In genomic region chr1:241639653-241640148, GRCh38 we compare ENCODE assay signal across 8 cellular contexts. TPM values are rescaled to one million over a fixed set of nuclear protein-coding genes. Genes with fewer than 3 reads are reported as not detected.
DNase-seq lines count a peak whose midpoint lies in the region; ATAC-seq and TF ChIP-seq lines count a peak whose summit lies in the region.

No MANE protein-coding gene starts in this region.

- peaks cover 26% of the 10 kb centered on the region for H3K36me3 Mint-ChIP-seq in activated CD8-positive, alpha-beta memory T cell treated with anti-CD3 and anti-CD28 coated beads, Interleukin-2, amount 10 ng/mL, durations not matched to agents 7 days and 5 days

- DNase-seq in NK-92 treated with Interleukin-12 subunit alpha and Interleukin-12 subunit beta, amount 100 ng/mL, for 24 hours (lab: John Stamatoyannopoulos, UW), result peak; percentile 51
- DNase-seq in NK-92 (lab: John Stamatoyannopoulos, UW; ENCODE audit: unreplicated experiment) (no peak), NB4 (ENCODE audit: low read depth) (peak; percentile 66), foreskin keratinocyte (peak in 1 of 2 donors; percentile 30), posterior vena cava (ENCODE audit: low spot score) (peak; percentile 83), GM19240 (ENCODE audit: insufficient read length, low spot score) (no peak)
- DNase-seq in activated CD8-positive, alpha-beta memory T cell treated with anti-CD3 and anti-CD28 coated beads, Interleukin-2, amount 10 ng/mL, durations not matched to agents 7 days and 5 days, result peak; percentile 65

- H3K4me1 ChIP-seq in foreskin keratinocyte, result peaks cover 22% of the 10 kb centered on the region

- H3K27me3 ChIP-seq in foreskin keratinocyte, result no peaks in the 10 kb centered on the region

- peak overlapping the region; percentile 84 for H3K27ac ChIP-seq in foreskin keratinocyte

- peaks cover 5% of the 10 kb centered on the region for H3K9me3 Mint-ChIP-seq in activated CD8-positive, alpha-beta memory T cell treated with anti-CD3 and anti-CD28 coated beads, Interleukin-2, amount 10 ng/mL, durations not matched to agents 7 days and 5 days (ENCODE audit: low read depth)

- H3K27ac Mint-ChIP-seq in activated CD8-positive, alpha-beta memory T cell treated with anti-CD3 and anti-CD28 coated beads, Interleukin-2, amount 10 ng/mL, durations not matched to agents 7 days and 5 days, result peak overlapping the region; percentile 85

- TF ChIP-seq POLR2A in NB4 (IDR thresholded peaks at IDR 0.05; ENCODE audit: extremely low read depth, insufficient read length), result no peak

- intact Hi-C loops in posterior vena cava (cut with DNase I), result no loop called here

- H3K4me1 Mint-ChIP-seq in activated CD8-positive, alpha-beta memory T cell treated with anti-CD3 and anti-CD28 coated beads, Interleukin-2, amount 10 ng/mL, durations not matched to agents 7 days and 5 days, result peaks cover 38% of the 10 kb centered on the region

- CTCF ChIA-PET in activated CD8-positive, alpha-beta memory T cell treated with anti-CD3 and anti-CD28 coated beads, Interleukin-2, amount 10 ng/mL, durations not matched to agents 7 days and 5 days (lab: Charles Lee), result interaction anchor here (0.7 kb wide), 1 partner anchor 12 kb away, joined by 3 read pairs; no protein-coding TSS in a partner anchor

- peak overlapping the region; percentile 95 for H3K4me3 ChIP-seq in NB4 (ENCODE audit: low read depth, low read length)

- ATAC-seq in HG02610 (IDR thresholded peaks at IDR 0.05; ENCODE audit: unreplicated experiment), result peak; percentile 38
- peak; percentile 35 for ATAC-seq in activated CD8-positive, alpha-beta memory T cell treated with anti-CD3 and anti-CD28 coated beads, Interleukin-2, amount 10 ng/mL, durations not matched to agents 7 days and 5 days
- peak; percentile 69 for ATAC-seq in foreskin keratinocyte

- peaks cover under 1% of the 10 kb centered on the region for H3K27me3 Mint-ChIP-seq in activated CD8-positive, alpha-beta memory T cell treated with anti-CD3 and anti-CD28 coated beads, Interleukin-2, amount 10 ng/mL, durations not matched to agents 7 days and 5 days

- H3K4me3 Mint-ChIP-seq in activated CD8-positive, alpha-beta memory T cell treated with anti-CD3 and anti-CD28 coated beads, Interleukin-2, amount 10 ng/mL, durations not matched to agents 7 days and 5 days, result peak overlapping the region; percentile 78

- TF ChIP-seq CTCF in NB4 (IDR thresholded peaks at IDR 0.05; ENCODE audit: low read depth, low read length), result no peak
- TF ChIP-seq CTCF in foreskin keratinocyte (conservative IDR thresholded peaks at IDR 0.05), result no peak

RNA-seq across cellular contexts. Expression of gene CHML, which starts 0.5 kb away (rescaled TPM):
- total RNA-seq in activated CD8-positive, alpha-beta memory T cell treated with anti-CD3 and anti-CD28 coated beads, Interleukin-2, amount 10 ng/mL, durations not matched to agents 7 days and 5 days, result 10 to 100 TPM in 1 of 2 experiments, 1 to 10 TPM in 1; 8.2 to 10.0 TPM
- 14.1 and 17.5 TPM in 2 replicates for total RNA-seq in foreskin keratinocyte
- polyA plus RNA-seq in foreskin keratinocyte, result 1.9 and 2.5 TPM in 2 replicates
- total RNA-seq in posterior vena cava, result 10 to 100 TPM in 1 of 2 donors, 1 to 10 TPM in 1; 4.9 to 11.2 TPM

RNA-seq across cellular contexts. Expression of gene OPN3, which starts 0.5 kb away (rescaled TPM):
- 10 to 100 TPM in 1 of 2 experiments, 1 to 10 TPM in 1; 9.7 to 11.1 TPM for total RNA-seq in activated CD8-positive, alpha-beta memory T cell treated with anti-CD3 and anti-CD28 coated beads, Interleukin-2, amount 10 ng/mL, durations not matched to agents 7 days and 5 days
- total RNA-seq in foreskin keratinocyte (35.7 and 36.7 TPM in 2 replicates), posterior vena cava (1 to 10 TPM; 4.0 to 4.1 TPM)
- polyA plus RNA-seq in foreskin keratinocyte, result 23.3 and 28.6 TPM in 2 replicates

RNA-seq across cellular contexts. Expression of gene WDR64, which starts 12.4 kb away (rescaled TPM):
- under 1 TPM; 0.12 TPM for total RNA-seq in activated CD8-positive, alpha-beta memory T cell treated with anti-CD3 and anti-CD28 coated beads, Interleukin-2, amount 10 ng/mL, durations not matched to agents 7 days and 5 days
- total RNA-seq in foreskin keratinocyte (not detected in 2 replicates), posterior vena cava (not detected)
- not detected in 2 replicates for polyA plus RNA-seq in foreskin keratinocyte

Comparison
In these comparisons a context has a peak if more than half of its experiments do, and no peak if none do; other contexts are left out.
1. DNase-seq: peak in NK-92 treated with Interleukin-12 subunit alpha and Interleukin-12 subunit beta, amount 100 ng/mL, for 24 hours (single experiment), NB4 (single experiment), activated CD8-positive, alpha-beta memory T cell treated with anti-CD3 and anti-CD28 coated beads, Interleukin-2, amount 10 ng/mL, durations not matched to agents 7 days and 5 days (single experiment) and posterior vena cava (single experiment); none in NK-92 (single experiment) and GM19240 (single experiment).
2. Peak in every context shown above with its lines, with median percentiles within 50 percentile points of each other: ATAC-seq.